Comparison of ENCODE assay signal across 10 cellular contexts in genomic region chr1:203076031-203076511, GRCh38. TPM values are rescaled to one million over a fixed set of nuclear protein-coding genes. Genes with fewer than 3 reads are reported as not detected.
DNase-seq lines count a peak whose midpoint lies in the region; ATAC-seq and TF ChIP-seq lines count a peak whose summit lies in the region.
"Had no signal": no experiment of that assay in that cellular context is flagged by ENCODE, and none has a peak within 500 bp of the region (broad histone marks: within the 10 kb centered on the region; RNA-seq: fewer than 3 reads in every experiment).

No MANE protein-coding gene starts in this region.

- intact Hi-C loops in activated B cell treated with CpG ODN at 0.5 μM for 24 hours (cut with micrococcal nuclease): no loop called here
- intact Hi-C loops in right cardiac atrium (cut with DNase I): no loop called here

- peaks cover 12% of the 10 kb centered on the region for H3K4me1 Mint-ChIP-seq in GM23338
- peaks cover 6% of the 10 kb centered on the region for H3K4me1 Mint-ChIP-seq in activated B cell treated with CpG ODN at 0.5 μM for 24 hours

- POLR2A ChIA-PET in activated B cell treated with CpG ODN at 0.5 μM for 24 hours (lab: Charles Lee): no interaction called here

- H3K4me3 ChIP-seq in GM23338: peak overlapping the region; percentile 65
- peak overlapping the region; percentile 24 for H3K4me3 ChIP-seq in right cardiac atrium (ENCODE audit: low read length)

- H3K9me3 Mint-ChIP-seq in GM23338 (no peaks in the 10 kb centered on the region), activated B cell treated with CpG ODN at 0.5 μM for 24 hours (no peaks in the 10 kb centered on the region)

- H3K4me3 Mint-ChIP-seq in GM23338: peak overlapping the region; percentile 66
- peak overlapping the region; percentile 42 for H3K4me3 Mint-ChIP-seq in activated B cell treated with CpG ODN at 0.5 μM for 24 hours

- no peaks in the 10 kb centered on the region for H3F3A ChIP-seq in GM23338 (replicated peaks; ENCODE audit: low read depth)

- DNase-seq in GM23338 (ENCODE audit: low spot score) (peak; percentile 71), activated B cell treated with CpG ODN at 0.5 μM for 24 hours (no peak), right cardiac atrium (peak in 1 of 3 donors; percentile 66), pons (ENCODE audit: low spot score) (peak; percentile 15)
- DNase-seq: KBM-7, RPMI8226 had no signal

- CTCF ChIA-PET in activated B cell treated with CpG ODN at 0.5 μM for 24 hours (lab: Charles Lee): no interaction called here

- H4K20me1 ChIP-seq in GM23338 (replicated peaks; ENCODE audit: insufficient read depth): no peaks in the 10 kb centered on the region

- peak overlapping the region; percentile 90; the same call in 1 of the 2 replicates for H2AFZ ChIP-seq in GM23338

- no peaks in the 10 kb centered on the region for H3K36me3 ChIP-seq in GM23338 (ENCODE audit: insufficient read depth)

- H3K36me3 Mint-ChIP-seq in GM23338 (ENCODE audit: low read depth): no peaks in the 10 kb centered on the region; the same call in 2 of the 3 replicates
- no peaks in the 10 kb centered on the region for H3K36me3 Mint-ChIP-seq in activated B cell treated with CpG ODN at 0.5 μM for 24 hours (ENCODE audit: low read depth)

- TF ChIP-seq CTCF in GM23338 (conservative IDR thresholded peaks at IDR 0.05; ENCODE audit: low read depth in 2 of 2) (no peak), activated B cell treated with CpG ODN at 0.5 μM for 24 hours (IDR thresholded peaks at IDR 0.05) (no peak)

- H3K27ac ChIP-seq in GM23338 (ENCODE audit: low read depth) (no peak overlapping the region), right cardiac atrium (ENCODE audit: low read length) (no peak overlapping the region)

- H3K79me2 ChIP-seq in GM23338 (replicated peaks; ENCODE audit: insufficient read depth): no peaks in the 10 kb centered on the region

- peaks cover 44% of the 10 kb centered on the region for H3K27me3 ChIP-seq in GM23338 (ENCODE audit: insufficient read depth)
- no peaks in the 10 kb centered on the region for H3K27me3 ChIP-seq in right cardiac atrium (ENCODE audit: control insufficient read depth, insufficient read depth)

- H3K27me3 Mint-ChIP-seq in GM23338 (ENCODE audit: insufficient read depth, low read depth, poor library complexity) (peaks cover 33% of the 10 kb centered on the region), activated B cell treated with CpG ODN at 0.5 μM for 24 hours (peaks cover 40% of the 10 kb centered on the region)

- 47% methylated on average over 30 of the region's 30 CpGs for WGBS in right cardiac atrium

- ATAC-seq in GM23338 (peak; percentile 85), activated B cell treated with CpG ODN at 0.5 μM for 24 hours (ENCODE audit: low read depth) (no peak), right cardiac atrium (peak; percentile 26 to 40), HG03571 (IDR thresholded peaks at IDR 0.05; ENCODE audit: unreplicated experiment) (no peak), HG02763 (IDR thresholded peaks at IDR 0.05; ENCODE audit: unreplicated experiment) (no peak), GM21786 (IDR thresholded peaks at IDR 0.05; ENCODE audit: unreplicated experiment) (no peak)
- no peak for ATAC-seq in activated CD4-positive, CD25-positive, alpha-beta regulatory T cell treated with anti-CD3 and anti-CD28 coated beads, Interleukin-2, amount 50 U/mL, for 24 hours

- H3K4me1 ChIP-seq in GM23338 (ENCODE audit: insufficient read depth) (peaks cover under 1% of the 10 kb centered on the region), right cardiac atrium (ENCODE audit: control insufficient read depth, insufficient read depth, low read length) (no peaks in the 10 kb centered on the region)

- H3K4me2 ChIP-seq in GM23338: peak overlapping the region; percentile 85

- H3K9me2 ChIP-seq in GM23338 (ENCODE audit: insufficient read depth): no peaks in the 10 kb centered on the region

- no peaks in the 10 kb centered on the region for H3K9me3 ChIP-seq in right cardiac atrium (ENCODE audit: control insufficient read depth, low read length)

- H3K27ac Mint-ChIP-seq in GM23338 (no peak overlapping the region), activated B cell treated with CpG ODN at 0.5 μM for 24 hours (no peak overlapping the region)

TF ChIP-seq in GM23338, 12 proteins besides CTCF, POLR2A, EP300 and RAD21:
- TF ChIP-seq ZNF331 (CRISPR knock-in tag; IDR thresholded peaks at IDR 0.05; ENCODE audit: low read depth): no peak
- TF ChIP-seq EZH2phosphoT487 (IDR thresholded peaks at IDR 0.05; ENCODE audit: unreplicated experiment): no peak
- no peak for TF ChIP-seq CREB1 (CRISPR knock-in tag; IDR thresholded peaks at IDR 0.05; ENCODE audit: low read depth)
- peak; percentile 15 for TF ChIP-seq EZH2 (IDR thresholded peaks at IDR 0.05; ENCODE audit: low read depth, unreplicated experiment)
- TF ChIP-seq JUNB (IDR thresholded peaks at IDR 0.05; ENCODE audit: unreplicated experiment): no peak
- TF ChIP-seq REST (IDR thresholded peaks at IDR 0.05; ENCODE audit: unreplicated experiment): no peak
- no peak for TF ChIP-seq NANOG (IDR thresholded peaks at IDR 0.05; ENCODE audit: borderline replicate concordance)
- TF ChIP-seq ZNF114 (CRISPR knock-in tag; IDR thresholded peaks at IDR 0.05): no peak

RNA-seq across cellular contexts. Expression of gene MYOG, which starts 9.7 kb away (rescaled TPM):
- not detected in 2 replicates for total RNA-seq in GM23338 (2014; rRNA removed; shearing (Covaris generic))
- polyA plus RNA-seq in GM23338 (2016; fragmentation: Nextera tagmentation; extraction: Ambion mirVana): not detected in 2 replicates
- not detected in 2 replicates for total RNA-seq in activated B cell treated with CpG ODN at 0.5 μM for 24 hours
- total RNA-seq in right cardiac atrium: not detected
- not detected for polyA plus RNA-seq in right cardiac atrium

RNA-seq across cellular contexts. Expression of gene PPFIA4, which starts 49.8 kb away (rescaled TPM):
- total RNA-seq in GM23338 (2014; rRNA removed; shearing (Covaris generic)): 7.6 and 8.0 TPM in 2 replicates
- 1.3 and 2.2 TPM in 2 replicates for polyA plus RNA-seq in GM23338 (2016; fragmentation: Nextera tagmentation; extraction: Ambion mirVana)
- total RNA-seq in activated B cell treated with CpG ODN at 0.5 μM for 24 hours: 0.12 and 0.29 TPM in 2 replicates
- total RNA-seq in right cardiac atrium: 10 to 100 TPM; 14.0 to 50.3 (median 29.4) TPM
- polyA plus RNA-seq in right cardiac atrium: 29.3 TPM

RNA-seq across cellular contexts. Expression of gene ADORA1, which starts 51.5 kb away (rescaled TPM):
- 1.8 and 3.8 TPM in 2 replicates for total RNA-seq in GM23338 (2014; rRNA removed; shearing (Covaris generic))
- polyA plus RNA-seq in GM23338 (2016; fragmentation: Nextera tagmentation; extraction: Ambion mirVana) (0.63 and 1.5 TPM in 2 replicates), right cardiac atrium (32.9 TPM)
- total RNA-seq in activated B cell treated with CpG ODN at 0.5 μM for 24 hours (not detected in 2 replicates), right cardiac atrium (10 to 100 TPM; 14.8 to 26.3 (median 22.5) TPM)

Comparison
In these comparisons a context has a peak if more than half of its experiments do, and no peak if none do; other contexts are left out.
1. ATAC-seq: peak in GM23338 (single experiment) and right cardiac atrium (2 of 2); none in activated B cell treated with CpG ODN at 0.5 μM for 24 hours (single experiment), HG03571 (single experiment), HG02763 (single experiment), activated CD4-positive, CD25-positive, alpha-beta regulatory T cell treated with anti-CD3 and anti-CD28 coated beads, Interleukin-2, amount 50 U/mL, for 24 hours (0 of 2) and GM21786 (single experiment).